11 cellular contexts compared by ENCODE assay signal in genomic region chr2:165440367-165440766, GRCh38. TPM values are rescaled to one million over a fixed set of nuclear protein-coding genes. Genes with fewer than 3 reads are reported as not detected.
DNase-seq lines count a peak whose midpoint lies in the region; ATAC-seq and TF ChIP-seq lines count a peak whose summit lies in the region.
"Had no signal": no experiment of that assay in that cellular context is flagged by ENCODE, and none has a peak within 500 bp of the region (broad histone marks: within the 10 kb centered on the region; RNA-seq: fewer than 3 reads in every experiment).

No MANE protein-coding gene starts in this region.

- peak overlapping the region; percentile 35 to 78 (median 41) for H3K27ac Mint-ChIP-seq in nephron

- H3K36me3 ChIP-seq in esophagus muscularis mucosa, result no peaks in the 10 kb centered on the region
- H3K36me3 ChIP-seq: heart right ventricle, spleen had no signal

- peaks cover 13% of the 10 kb centered on the region for H3K9me3 Mint-ChIP-seq in nephron

- no peaks in the 10 kb centered on the region for H3K27me3 ChIP-seq in esophagus muscularis mucosa
- H3K27me3 ChIP-seq: heart right ventricle, spleen had no signal

- peaks cover 0 to 14% (median 8%) of the 10 kb centered on the region in 4 donors for H3K4me1 ChIP-seq in esophagus muscularis mucosa

- TF ChIP-seq CTCF in nephron (IDR thresholded peaks at IDR 0.05; ENCODE audit: unreplicated experiment in 3 of 3), result no peak
- no peak for TF ChIP-seq CTCF in esophagus muscularis mucosa (IDR thresholded peaks at IDR 0.05)

- ATAC-seq in HG03342 (IDR thresholded peaks at IDR 0.05; ENCODE audit: unreplicated experiment), result no peak
- ATAC-seq: heart right ventricle, mucosa of descending colon had no signal

- H3K27ac ChIP-seq in esophagus muscularis mucosa (replicated peaks in 1 of 4), result no peak overlapping the region
- H3K27ac ChIP-seq: heart right ventricle, spleen had no signal

- 5% methylated on average over 1 of the region's 1 CpG for WGBS in esophagus muscularis mucosa

- intact Hi-C loops in esophagus muscularis mucosa (cut with DNase I), result no loop called here

- peaks cover 15% of the 10 kb centered on the region for H3K4me1 Mint-ChIP-seq in nephron

- no peak overlapping the region for H3K4me3 ChIP-seq in esophagus muscularis mucosa
- H3K4me3 ChIP-seq: heart right ventricle, mucosa of descending colon, spleen had no signal

- no peaks in the 10 kb centered on the region for H3K9me3 ChIP-seq in esophagus muscularis mucosa
- H3K9me3 ChIP-seq: heart right ventricle, mucosa of descending colon, spleen had no signal

- DNase-seq in COLO829 (ENCODE audit: low spot score) (peak; percentile 45), NCI-H146 (lab: John Stamatoyannopoulos, UW) (peak; percentile 74), dermis blood vessel endothelial cell (peak; percentile 5), A172 (ENCODE audit: low spot score) (no peak), esophagus muscularis mucosa (ENCODE audit: extremely low spot score) (no peak)
- no peak for DNase-seq in activated effector memory CD4-positive, alpha-beta T cell treated with Interleukin-2 at 50 U/mL for 16 hours
- DNase-seq: heart right ventricle, mucosa of descending colon, spleen had no signal

- no peak for TF ChIP-seq EP300 in esophagus muscularis mucosa (IDR thresholded peaks at IDR 0.05)

- H3K27me3 Mint-ChIP-seq in nephron (ENCODE audit: low read depth), result no peaks in the 10 kb centered on the region

- no peak for TF ChIP-seq POLR2A in esophagus muscularis mucosa (IDR thresholded peaks at IDR 0.05; ENCODE audit: low read depth)

- H3K36me3 Mint-ChIP-seq in nephron (ENCODE audit: low read depth), result no peaks in the 10 kb centered on the region

- no peak overlapping the region for H3K4me3 Mint-ChIP-seq in nephron

RNA-seq across cellular contexts. Expression of gene CSRNP3, which starts 29.1 kb away (rescaled TPM):
- 0.51 and 0.65 TPM in 2 replicates for total RNA-seq in dermis blood vessel endothelial cell
- total RNA-seq in A172 (2014; rRNA removed; shearing (Covaris generic)), result 2.8 and 4.0 TPM in 2 replicates
- total RNA-seq in esophagus muscularis mucosa, result 1 to 10 TPM; 1.8 to 4.4 (median 2.4) TPM

Comparison
In these comparisons a context has a peak if more than half of its experiments do, and no peak if none do; other contexts are left out.
1. DNase-seq: peak in COLO829 (single experiment), NCI-H146 (single experiment) and dermis blood vessel endothelial cell (single experiment); none in A172 (single experiment), activated effector memory CD4-positive, alpha-beta T cell treated with Interleukin-2 at 50 U/mL for 16 hours (single experiment) and esophagus muscularis mucosa (single experiment).